In the genomic region with DNA sequence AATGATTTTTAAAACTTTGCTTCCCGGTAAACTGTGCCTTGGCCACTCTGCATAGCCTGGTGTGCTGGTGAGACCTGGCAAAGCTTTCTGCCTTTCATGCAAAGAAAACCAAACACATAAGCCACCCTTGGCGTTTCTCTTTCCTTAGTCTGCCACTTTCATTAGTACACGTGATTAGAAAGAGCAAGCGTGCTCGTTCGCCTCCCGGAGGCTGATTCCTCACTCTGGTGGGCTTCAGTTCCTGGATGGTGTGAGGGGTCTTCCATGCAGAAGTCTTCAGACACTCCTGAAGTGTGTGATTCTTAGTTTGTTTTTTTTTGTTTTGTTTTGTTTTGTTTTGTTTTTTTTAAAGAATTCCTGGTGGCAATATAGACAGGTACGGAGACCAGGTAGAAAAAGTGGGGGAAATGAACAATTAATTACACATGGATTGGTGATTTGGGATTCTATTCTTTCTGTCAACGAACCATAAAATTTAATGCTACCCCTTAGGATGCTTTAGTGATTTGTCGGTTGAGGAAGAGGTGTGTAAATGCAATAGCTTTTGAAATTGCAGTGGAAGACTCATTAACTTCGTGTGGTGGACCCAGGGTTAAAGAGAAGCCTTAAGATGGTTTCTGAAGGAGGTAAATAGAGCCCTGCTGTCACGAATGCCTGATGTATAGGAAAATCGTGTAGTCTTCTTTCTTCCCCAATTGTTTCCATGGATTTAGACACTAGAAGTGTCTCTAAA, we compare ENCODE assay signal across 8 cellular contexts. TPM values are rescaled to one million over a fixed set of nuclear protein-coding genes. Genes with fewer than 3 reads are reported as not detected.
DNase-seq lines count a peak whose midpoint lies in the region; TF ChIP-seq lines count a peak whose summit lies in the region.

No MANE protein-coding gene starts in this region.

- H3K9me3 ChIP-seq in HUES48 (ENCODE audit: control insufficient read depth, insufficient read depth, low read length): no peaks in the 10 kb centered on the region
- no peaks in the 10 kb centered on the region for H3K9me3 ChIP-seq in spleen

- CTCF ChIA-PET in activated CD4-positive, alpha-beta memory T cell treated with anti-CD3 and anti-CD28 coated beads, Interleukin-2, amount 10 ng/mL, durations not matched to agents 7 days and 5 days (lab: Charles Lee): interaction anchor here (0.7 to 1.2 kb wide), 3 partner anchors 16 to 98 kb away, joined by 3 read pairs; no protein-coding TSS in a partner anchor

- no peak for TF ChIP-seq CTCF in glutamatergic neuron (IDR thresholded peaks at IDR 0.05; ENCODE audit: partially characterized antibody, unreplicated experiment)
- TF ChIP-seq CTCF in spleen (IDR thresholded peaks at IDR 0.05 in 8 of 11, conservative IDR thresholded peaks at IDR 0.05 in 3 of 11): no peak

- H3K27ac ChIP-seq in HUES48 (ENCODE audit: low read depth, low read length): no peak overlapping the region
- peak overlapping the region in 1 of 8 donors; percentile 93 for H3K27ac ChIP-seq in spleen

- intact Hi-C loops in spleen (cut with DNase I; ENCODE audit: low total_unique reads): no loop called here

- H3K4me3 ChIP-seq in HUES48 (ENCODE audit: low read depth, low read length) (peak overlapping the region; percentile 85), spleen (peak overlapping the region in 6 of 8 donors; percentile 71 to 86 (median 80))

- no peaks in the 10 kb centered on the region for H3K27me3 Mint-ChIP-seq in activated CD4-positive, alpha-beta memory T cell treated with anti-CD3 and anti-CD28 coated beads, Interleukin-2, amount 10 ng/mL, durations not matched to agents 7 days and 5 days
- H3K27me3 Mint-ChIP-seq in glutamatergic neuron (ENCODE audit: unreplicated experiment): peaks cover 8% of the 10 kb centered on the region

- H3K4me3 Mint-ChIP-seq in activated CD4-positive, alpha-beta memory T cell treated with anti-CD3 and anti-CD28 coated beads, Interleukin-2, amount 10 ng/mL, durations not matched to agents 7 days and 5 days: peak overlapping the region; percentile 85
- peak overlapping the region; percentile 92 for H3K4me3 Mint-ChIP-seq in glutamatergic neuron (ENCODE audit: unreplicated experiment)

- 50 to 63% (median 59%) methylated on average over 13 of the region's 13 CpGs for WGBS in spleen, 5 donors

- H3K27ac Mint-ChIP-seq in activated CD4-positive, alpha-beta memory T cell treated with anti-CD3 and anti-CD28 coated beads, Interleukin-2, amount 10 ng/mL, durations not matched to agents 7 days and 5 days: no peak overlapping the region
- no peak overlapping the region for H3K27ac Mint-ChIP-seq in glutamatergic neuron (ENCODE audit: unreplicated experiment)

- no peak for TF ChIP-seq POLR2A in spleen (IDR thresholded peaks at IDR 0.05)

- H3K36me3 ChIP-seq in HUES48 (ENCODE audit: control insufficient read depth, insufficient read depth, low read length): no peaks in the 10 kb centered on the region
- no peaks in the 10 kb centered on the region for H3K36me3 ChIP-seq in spleen

- no peak overlapping the region for H3K9ac ChIP-seq in HUES48 (ENCODE audit: low read depth, low read length)

- H3K9me3 Mint-ChIP-seq in activated CD4-positive, alpha-beta memory T cell treated with anti-CD3 and anti-CD28 coated beads, Interleukin-2, amount 10 ng/mL, durations not matched to agents 7 days and 5 days: no peaks in the 10 kb centered on the region
- peaks cover 9% of the 10 kb centered on the region for H3K9me3 Mint-ChIP-seq in glutamatergic neuron (ENCODE audit: unreplicated experiment)

- DNase-seq in D341Med (ENCODE audit: low spot score) (peak; percentile 53), glutamatergic neuron (no peak), spleen (no peak), NK-92 (lab: John Stamatoyannopoulos, UW; ENCODE audit: unreplicated experiment) (no peak)
- no peak for DNase-seq in activated CD4-positive, alpha-beta memory T cell treated with anti-CD3 and anti-CD28 coated beads, Interleukin-2, amount 10 ng/mL, durations not matched to agents 7 days and 5 days
- no peak for DNase-seq in stimulated activated CD4-positive, alpha-beta T cell treated with anti-CD3 and anti-CD28 coated beads, Interleukin-4, amount 100 ng/mL, for 24 hours
- DNase-seq in stimulated activated CD4-positive, alpha-beta T cell treated with anti-CD3 and anti-CD28 coated beads, Interleukin-1b, Interleukin-23, amount 100 ng/mL, for 48 hours: no peak

- no peaks in the 10 kb centered on the region for H3K36me3 Mint-ChIP-seq in activated CD4-positive, alpha-beta memory T cell treated with anti-CD3 and anti-CD28 coated beads, Interleukin-2, amount 10 ng/mL, durations not matched to agents 7 days and 5 days (ENCODE audit: low read depth)
- no peaks in the 10 kb centered on the region for H3K36me3 Mint-ChIP-seq in glutamatergic neuron (ENCODE audit: unreplicated experiment)

- H3K4me1 ChIP-seq in HUES48 (ENCODE audit: control insufficient read depth, insufficient read depth, low read length) (peaks cover 28% of the 10 kb centered on the region), spleen (peaks cover 12 to 64% (median 31%) of the 10 kb centered on the region in 6 donors)

- H3K27me3 ChIP-seq in HUES48 (ENCODE audit: control insufficient read depth, insufficient read depth, low read length) (peaks cover 14% of the 10 kb centered on the region), spleen (replicated peaks in 1 of 7) (no peaks in the 10 kb centered on the region)

- H3K4me1 Mint-ChIP-seq in activated CD4-positive, alpha-beta memory T cell treated with anti-CD3 and anti-CD28 coated beads, Interleukin-2, amount 10 ng/mL, durations not matched to agents 7 days and 5 days: peaks cover 25% of the 10 kb centered on the region
- H3K4me1 Mint-ChIP-seq in glutamatergic neuron (ENCODE audit: low read depth, unreplicated experiment): peaks cover 12% of the 10 kb centered on the region

- POLR2A ChIA-PET in activated CD4-positive, alpha-beta memory T cell treated with anti-CD3 and anti-CD28 coated beads, Interleukin-2, amount 10 ng/mL, durations not matched to agents 7 days and 5 days (lab: Charles Lee): interaction anchor here (0.7 to 1.2 kb wide), 2 partner anchors 8 to 21 kb away, joined by 3 read pairs; no protein-coding TSS in a partner anchor

RNA-seq across cellular contexts. Expression of a gene that starts 2.1 kb away (rescaled TPM):
- total RNA-seq in activated CD4-positive, alpha-beta memory T cell treated with anti-CD3 and anti-CD28 coated beads, Interleukin-2, amount 10 ng/mL, durations not matched to agents 7 days and 5 days: 10 to 100 TPM; 18.7 to 19.1 TPM
- 35.2 TPM for total RNA-seq in glutamatergic neuron (ENCODE audit: unreplicated experiment)
- total RNA-seq in spleen: 10 to 100 TPM; 31.0 to 44.8 (median 40.7) TPM
- polyA plus RNA-seq in spleen: 10 to 100 TPM in 2 of 3 donors, 1 to 10 TPM in 1; 7.9 to 13.3 (median 11.4) TPM
